In genomic region chr14:100611811-100612480, GRCh38 we compare ENCODE assay signal across 2 cellular contexts.
TF ChIP-seq lines count a peak whose summit lies in the region.

No MANE protein-coding gene starts in this region.

TF ChIP-seq in SK-N-SH, 30 proteins besides CTCF, POLR2A, EP300 and RAD21 (continued from another document):
- TF ChIP-seq ZBTB33 (IDR thresholded peaks at IDR 0.05; ENCODE audit: borderline replicate concordance, low read depth): no peak
- TF ChIP-seq MEF2A (IDR thresholded peaks at IDR 0.05; ENCODE audit: borderline replicate concordance, low read depth): no peak
- TF ChIP-seq ELF1 (IDR thresholded peaks at IDR 0.05): no peak
- no peak for TF ChIP-seq MXI1 (IDR thresholded peaks at IDR 0.05; ENCODE audit: low read depth, low read length)
- TF ChIP-seq GABPA (IDR thresholded peaks at IDR 0.05; ENCODE audit: low read depth): no peak
- TF ChIP-seq FOXM1 (IDR thresholded peaks at IDR 0.05; ENCODE audit: low read depth): no peak
- TF ChIP-seq IRF3 (IDR thresholded peaks at IDR 0.05; ENCODE audit: low read depth, low read length): no peak

TF ChIP-seq in SK-N-SH treated with all-trans-retinoic acid at 6 μM for 48 hours, 23 proteins besides CTCF, POLR2A, EP300 and RAD21 (continued from another document):
- TF ChIP-seq TSHZ2 (CRISPR knock-in tag; IDR thresholded peaks at IDR 0.05): no peak
- no peak for TF ChIP-seq BACH2 (CRISPR knock-in tag; IDR thresholded peaks at IDR 0.05; ENCODE audit: borderline replicate concordance)
- no peak for TF ChIP-seq ZFP30 (CRISPR knock-in tag; IDR thresholded peaks at IDR 0.05)
- no peak for TF ChIP-seq CSRNP3 (CRISPR knock-in tag; IDR thresholded peaks at IDR 0.05)
- no peak for TF ChIP-seq POU6F1 (CRISPR knock-in tag; IDR thresholded peaks at IDR 0.05; ENCODE audit: borderline replicate concordance, low read depth)
- no peak for TF ChIP-seq OSR1 (CRISPR knock-in tag; IDR thresholded peaks at IDR 0.05)
- no peak for TF ChIP-seq TCF4 (CRISPR knock-in tag; IDR thresholded peaks at IDR 0.05; ENCODE audit: borderline replicate concordance)
- no peak for TF ChIP-seq ZFP3 (CRISPR knock-in tag; IDR thresholded peaks at IDR 0.05)
- TF ChIP-seq CSDC2 (CRISPR knock-in tag; IDR thresholded peaks at IDR 0.05): no peak
- no peak for TF ChIP-seq ISL1 (CRISPR knock-in tag; IDR thresholded peaks at IDR 0.05)
